37 cellular contexts compared by ENCODE assay signal in genomic region chrX:40502688-40503087, GRCh38.
"Had no signal": no experiment of that assay in that cellular context is flagged by ENCODE, and none has a peak within 500 bp of the region (broad histone marks: within the 10 kb centered on the region; RNA-seq: fewer than 3 reads in every experiment).

No MANE protein-coding gene starts in this region.

- H3K9me3 ChIP-seq: adrenal gland, breast epithelium, esophagus squamous epithelium, gastroesophageal sphincter, heart right ventricle had no signal

- H3K4me1 Mint-ChIP-seq: activated B cell treated with CpG ODN at 0.5 μM for 24 hours; activated naive CD4-positive, alpha-beta T cell treated with anti-CD3 and anti-CD28 coated beads, Interleukin-2, amount 50 U/mL, for 24 hours; activated naive CD8-positive, alpha-beta T cell treated with anti-CD3 and anti-CD28 coated beads for 36 hours; activated naive CD8-positive, alpha-beta T cell treated with anti-CD3 and anti-CD28 coated beads, Interleukin-2, amount 50 U/mL, for 24 hours; brain; T-cell had no signal

- H3K9me3 Mint-ChIP-seq: activated B cell treated with CpG ODN at 0.5 μM for 24 hours; activated CD8-positive, alpha-beta T cell treated with anti-CD3 and anti-CD28 coated beads for 36 hours; activated naive CD4-positive, alpha-beta T cell treated with anti-CD3 and anti-CD28 coated beads for 36 hours; activated naive CD4-positive, alpha-beta T cell treated with anti-CD3 and anti-CD28 coated beads, Interleukin-2, amount 50 U/mL, for 24 hours; activated naive CD8-positive, alpha-beta T cell treated with anti-CD3 and anti-CD28 coated beads for 36 hours; activated naive CD8-positive, alpha-beta T cell treated with anti-CD3 and anti-CD28 coated beads, Interleukin-2, amount 50 U/mL, for 24 hours; activated T-helper 1 cell treated with anti-CD3 and anti-CD28 coated beads, Interleukin-12 subunit alpha, Interleukin-12 subunit beta, Interleukin-2, Interleukin-4 antibody, amounts not matched to agents 30 ng/mL and 10 ng/mL and 1 ng/mL, durations not matched to agents 14 hours and 24 hours and 36 hours; activated T-helper 2 cell treated with anti-CD3 and anti-CD28 coated beads, Interferon-gamma antibody, Interleukin-2, Interleukin-4, amounts not matched to agents 10 μg/mL and 5 μg/mL and 100 μg/mL, durations not matched to agents 14 hours and 24 hours and 36 hours; T-cell; T-helper 1 cell treated with Interleukin-12 subunit alpha and Interleukin-12 subunit beta and Interleukin-4 antibody, amounts not matched to agents 30 μg/mL and 1 μg/mL, for 36 hours; T-helper 2 cell treated with Interferon-gamma antibody and Interleukin-4, amounts not matched to agents 5 μg/mL and 100 μg/mL, for 36 hours had no signal

- H3K4me1 ChIP-seq: adrenal gland, breast epithelium, gastroesophageal sphincter, heart right ventricle had no signal

- H3K4me3 ChIP-seq: adrenal gland, breast epithelium, esophagus squamous epithelium, gastroesophageal sphincter, heart right ventricle had no signal

- H3K27me3 ChIP-seq: esophagus squamous epithelium, gastroesophageal sphincter had no signal

- H3K27me3 Mint-ChIP-seq: activated B cell treated with CpG ODN at 0.5 μM for 24 hours; activated CD8-positive, alpha-beta T cell treated with anti-CD3 and anti-CD28 coated beads for 36 hours; activated naive CD4-positive, alpha-beta T cell treated with anti-CD3 and anti-CD28 coated beads, Interleukin-2, amount 50 U/mL, for 24 hours; activated naive CD8-positive, alpha-beta T cell treated with anti-CD3 and anti-CD28 coated beads for 36 hours; activated naive CD8-positive, alpha-beta T cell treated with anti-CD3 and anti-CD28 coated beads, Interleukin-2, amount 50 U/mL, for 24 hours had no signal

- H3K36me3 ChIP-seq: adrenal gland, breast epithelium, esophagus squamous epithelium, gastroesophageal sphincter, heart right ventricle, WERI-Rb-1 had no signal

- DNase-seq: activated B cell treated with CpG ODN at 0.5 μM for 24 hours; activated CD4-positive, alpha-beta T cell treated with anti-CD3 and anti-CD28 coated beads for 48 hours; activated CD4-positive, alpha-beta T cell treated with anti-CD3 and anti-CD28 coated beads, Interleukin-2, amount 50 U/mL, for 1 hour; activated CD4-positive, alpha-beta T cell treated with anti-CD3 and anti-CD28 coated beads, Interleukin-2, amount 50 U/mL, for 48 hours; activated CD8-positive, alpha-beta memory T cell treated with anti-CD3 and anti-CD28 coated beads for 24 hours; activated CD8-positive, alpha-beta T cell treated with anti-CD3 and anti-CD28 coated beads for 36 hours; activated effector memory CD4-positive, alpha-beta T cell treated with anti-CD3 and anti-CD28 coated beads, Interleukin-2, amount 50 U/mL, for 16 hours; activated naive CD4-positive, alpha-beta T cell treated with anti-CD3 and anti-CD28 coated beads for 36 hours; activated naive CD8-positive, alpha-beta T cell treated with anti-CD3 and anti-CD28 coated beads for 36 hours; activated naive CD8-positive, alpha-beta T cell treated with anti-CD3 and anti-CD28 coated beads, Interleukin-2, amount 50 U/mL, for 24 hours; activated T-cell treated with anti-CD3 and anti-CD28 coated beads, Interleukin-2, amount 50 U/mL, for 48 hours; adrenal gland; amygdala; aorta; caudate nucleus; cortex of kidney; dermis blood vessel endothelial cell; effector CD4-positive, alpha-beta T cell; esophagus squamous epithelium; foreskin melanocyte; heart right ventricle; T-cell; T1000; WERI-Rb-1 had no signal

- H3K36me3 Mint-ChIP-seq: activated naive CD4-positive, alpha-beta T cell treated with anti-CD3 and anti-CD28 coated beads, Interleukin-2, amount 50 U/mL, for 24 hours; activated naive CD8-positive, alpha-beta T cell treated with anti-CD3 and anti-CD28 coated beads for 36 hours; brain; T-cell had no signal

- H3K4me3 Mint-ChIP-seq: activated B cell treated with CpG ODN at 0.5 μM for 24 hours; activated CD8-positive, alpha-beta T cell treated with anti-CD3 and anti-CD28 coated beads for 36 hours; activated naive CD4-positive, alpha-beta T cell treated with anti-CD3 and anti-CD28 coated beads for 36 hours; activated naive CD4-positive, alpha-beta T cell treated with anti-CD3 and anti-CD28 coated beads, Interleukin-2, amount 50 U/mL, for 24 hours; activated naive CD8-positive, alpha-beta T cell treated with anti-CD3 and anti-CD28 coated beads for 36 hours; activated naive CD8-positive, alpha-beta T cell treated with anti-CD3 and anti-CD28 coated beads, Interleukin-2, amount 50 U/mL, for 24 hours; activated T-helper 1 cell treated with anti-CD3 and anti-CD28 coated beads, Interleukin-12 subunit alpha, Interleukin-12 subunit beta, Interleukin-2, Interleukin-4 antibody, amounts not matched to agents 30 ng/mL and 10 ng/mL and 1 ng/mL, durations not matched to agents 14 hours and 24 hours and 36 hours; brain; T-cell; T-helper 1 cell treated with Interleukin-12 subunit alpha and Interleukin-12 subunit beta and Interleukin-4 antibody, amounts not matched to agents 30 μg/mL and 1 μg/mL, for 36 hours; T-helper 2 cell treated with Interferon-gamma antibody and Interleukin-4, amounts not matched to agents 5 μg/mL and 100 μg/mL, for 36 hours had no signal

- FAIRE-seq: colon, endometrium, endothelial cell of umbilical vein had no signal

- H3K27ac ChIP-seq: adrenal gland, breast epithelium, epithelial cell of prostate, esophagus squamous epithelium, gastroesophageal sphincter, heart right ventricle, WERI-Rb-1 had no signal

- ATAC-seq: activated CD4-positive, CD25-positive, alpha-beta regulatory T cell treated with anti-CD3 and anti-CD28 coated beads, Interleukin-2, amount 50 U/mL, for 24 hours; activated CD8-positive, alpha-beta T cell treated with anti-CD3 and anti-CD28 coated beads for 36 hours; activated naive CD8-positive, alpha-beta T cell treated with anti-CD3 and anti-CD28 coated beads, Interleukin-2, amount 50 U/mL, for 24 hours; gastroesophageal sphincter; heart right ventricle; T-cell had no signal
